28 cellular contexts compared by ENCODE assay signal in the genomic region with DNA sequence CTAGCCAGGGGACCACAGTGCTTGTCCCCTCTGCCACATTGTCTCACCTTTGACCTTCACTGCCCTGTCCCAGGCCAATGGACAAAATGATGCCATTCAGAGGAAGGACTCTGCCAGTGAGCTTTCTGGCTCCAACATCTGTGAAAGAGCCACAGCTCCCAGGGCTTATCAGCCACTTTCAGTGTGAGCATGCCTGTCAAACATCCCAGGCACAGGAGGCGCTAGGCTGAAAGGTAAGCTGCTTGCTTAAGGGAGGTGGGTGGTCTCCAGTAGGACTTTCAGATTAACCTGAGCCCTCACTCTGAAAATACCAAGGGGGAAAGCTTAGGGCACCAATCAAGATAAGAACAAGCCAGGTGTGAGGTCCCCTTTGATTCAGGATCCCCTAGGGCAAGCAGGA. TPM values are rescaled to one million over a fixed set of nuclear protein-coding genes. Genes with fewer than 3 reads are reported as not detected.
DNase-seq lines count a peak whose midpoint lies in the region; ATAC-seq, FAIRE-seq and TF ChIP-seq lines count a peak whose summit lies in the region.
"Had no signal": no experiment of that assay in that cellular context is flagged by ENCODE, and none has a peak within 500 bp of the region (broad histone marks: within the 10 kb centered on the region; RNA-seq: fewer than 3 reads in every experiment).

No MANE protein-coding gene starts in this region.

- TF ChIP-seq CTCF in H1 (IDR thresholded peaks at IDR 0.05; ENCODE audit: control extremely low read depth in 1 of 3, insufficient read depth in 1 of 3, low read depth in 1 of 3, low read length in 3 of 3) (peak in 2 of 3 experiments; percentile 20 to 25; a peak in 2 of 4 replicates), neural progenitor cell (IDR thresholded peaks at IDR 0.05) (no peak), vagina (IDR thresholded peaks at IDR 0.05) (no peak), pancreas (IDR thresholded peaks at IDR 0.05) (no peak)

- no peak overlapping the region for H3K27ac ChIP-seq in H1 (ENCODE audit: low read depth, low read length)
- H3K27ac ChIP-seq in neural progenitor cell = no peak overlapping the region
- no peak overlapping the region for H3K27ac ChIP-seq in vagina
- no peak overlapping the region for H3K27ac ChIP-seq in pancreas
- H3K27ac ChIP-seq: BLaER1, SJSA1 had no signal

- no peak overlapping the region for H4K5ac ChIP-seq in H1 (ENCODE audit: insufficient read length, low read depth, low read length)

- H4K20me1 ChIP-seq in H1 (replicated peaks in 1 of 2; ENCODE audit: control insufficient read depth in 1 of 2, insufficient read depth in 2 of 2, low read length in 2 of 2) (no peaks in the 10 kb centered on the region), neural progenitor cell (ENCODE audit: low read depth) (no peaks in the 10 kb centered on the region)
- H4K20me1 ChIP-seq: BLaER1 had no signal

- no peak overlapping the region for H2BK15ac ChIP-seq in H1 (ENCODE audit: low read length)

- CTCF ChIA-PET in activated CD8-positive, alpha-beta memory T cell treated with anti-CD3 and anti-CD28 coated beads, Interleukin-2, amount 10 ng/mL, durations not matched to agents 7 days and 5 days (lab: Charles Lee) = interaction anchor here (1.7 kb wide), 1 partner anchor 72 kb away, joined by 4 read pairs; no protein-coding TSS in a partner anchor
- CTCF ChIA-PET in H1 (lab: Charles Lee; ENCODE audit: partially characterized antibody) = interaction anchor here (0.8 to 4.3 kb wide), 5 partner anchors 15 to 1282 kb away, joined by 3 to 15 read pairs (median 3); no protein-coding TSS in a partner anchor

- H2BK12ac ChIP-seq in H1 (ENCODE audit: low read depth, low read length) = no peak overlapping the region

- no peak overlapping the region for H3K23ac ChIP-seq in H1 (ENCODE audit: insufficient read length)

- H3K9ac ChIP-seq in H1 (replicated peaks in 1 of 4; ENCODE audit: extremely low read depth in 1 of 4, low read depth in 3 of 4, low read length in 3 of 4) = no peak overlapping the region
- no peak overlapping the region for H3K9ac ChIP-seq in neural progenitor cell
- H3K9ac ChIP-seq: BLaER1 had no signal

- no peak for ATAC-seq in activated CD8-positive, alpha-beta memory T cell treated with anti-CD3 and anti-CD28 coated beads, Interleukin-2, amount 10 ng/mL, durations not matched to agents 7 days and 5 days
- ATAC-seq in pancreas = no peak
- ATAC-seq: HCT116 had no signal

- no peak overlapping the region for H3K4me3 Mint-ChIP-seq in activated CD8-positive, alpha-beta memory T cell treated with anti-CD3 and anti-CD28 coated beads, Interleukin-2, amount 10 ng/mL, durations not matched to agents 7 days and 5 days
- no peak overlapping the region for H3K4me3 Mint-ChIP-seq in neural progenitor cell
- H3K4me3 Mint-ChIP-seq: CD4-positive, CD25-positive, alpha-beta regulatory T cell had no signal

- H2AFZ ChIP-seq in H1 (ENCODE audit: low read length) (no peak overlapping the region), neural progenitor cell (replicated peaks) (no peak overlapping the region)

- H3K27me3 ChIP-seq in H1 (replicated peaks in 1 of 4; ENCODE audit: control insufficient read depth in 3 of 4, extremely low read depth in 1 of 4, insufficient read depth in 3 of 4, low read length in 3 of 4) (no peaks in the 10 kb centered on the region), neural progenitor cell (no peaks in the 10 kb centered on the region), vagina (no peaks in the 10 kb centered on the region), pancreas (no peaks in the 10 kb centered on the region)
- H3K27me3 ChIP-seq: BLaER1, SJSA1 had no signal

- no peak overlapping the region for H4K91ac ChIP-seq in H1 (replicated peaks; ENCODE audit: insufficient read length, low read length)

- H3K14ac ChIP-seq in H1 (ENCODE audit: insufficient read length) = no peak overlapping the region

- H3K4me3 ChIP-seq in H1 (ENCODE audit: extremely low read depth in 1 of 4, insufficient read depth in 2 of 4, low read depth in 3 of 4, low read length in 4 of 4) (no peak overlapping the region), neural progenitor cell (no peak overlapping the region), vagina (no peak overlapping the region), pancreas (no peak overlapping the region)
- H3K4me3 ChIP-seq: BLaER1, SJSA1 had no signal

- WGBS in H1 (ENCODE audit: extremely low coverage in 1 of 2, insufficient coverage in 1 of 2, insufficient read length in 1 of 2, insufficient replicate concordance in 2 of 2, low coverage in 1 of 2, low lambda C conversion rate in 2 of 2, missing lambda C conversion rate in 1 of 2), 2 experiments = 91% methylated on average over 1 of the region's 1 CpG; no CpG with 5 or more reads in 1 of the 2 experiments
- WGBS in pancreas, 2 donors = 83 to 90% methylated on average over 1 of the region's 1 CpG

- H4K8ac ChIP-seq in H1 (ENCODE audit: extremely low read depth, insufficient read depth, low read length) = no peak overlapping the region

- H3K9me3 ChIP-seq in H1 (ENCODE audit: insufficient read depth in 2 of 2, low read depth in 1 of 2, low read length in 1 of 2) (no peaks in the 10 kb centered on the region), neural progenitor cell (ENCODE audit: low read depth) (no peaks in the 10 kb centered on the region), vagina (no peaks in the 10 kb centered on the region), pancreas (no peaks in the 10 kb centered on the region)
- H3K9me3 ChIP-seq: BLaER1, SJSA1 had no signal

- DNase-seq in activated CD8-positive, alpha-beta memory T cell treated with anti-CD3 and anti-CD28 coated beads for 24 hours = peak; percentile 38
- no peak for DNase-seq in activated CD8-positive, alpha-beta memory T cell treated with anti-CD3 and anti-CD28 coated beads, Interleukin-2, amount 10 ng/mL, durations not matched to agents 7 days and 5 days
- DNase-seq in H1 (ENCODE audit: low read depth in 1 of 2, low spot score in 2 of 2) (no peak), neural progenitor cell (ENCODE audit: low spot score) (peak; percentile 18), vagina (ENCODE audit: extremely low spot score in 2 of 2) (peak; percentile 27 to 70), HuH-7 (ENCODE audit: low spot score) (no peak), retina (no peak), pancreas (no peak)
- DNase-seq: 8988T; ACHN; CD4-positive, CD25-positive, alpha-beta regulatory T cell; DMS53; GOT3; IMR-90; KG1; NCI-H1048; NCI-H1417; NCI-H1694; NCI-H2081; NCI-H2227 treated with DMSO at 0.1 percent for 48 hours; NCI-H526 treated with DMSO at 0.1 percent for 48 hours; Right ventricle myocardium superior; RPMI8226 had no signal

- no peak overlapping the region for H2BK20ac ChIP-seq in H1 (ENCODE audit: low read length)

- H3K9me3 Mint-ChIP-seq in activated CD8-positive, alpha-beta memory T cell treated with anti-CD3 and anti-CD28 coated beads, Interleukin-2, amount 10 ng/mL, durations not matched to agents 7 days and 5 days (ENCODE audit: low read depth) = no peaks in the 10 kb centered on the region
- H3K9me3 Mint-ChIP-seq in neural progenitor cell = peaks cover 4% of the 10 kb centered on the region

- H3K36me3 ChIP-seq in H1 (ENCODE audit: control insufficient read depth in 2 of 4, insufficient read depth in 4 of 4, low read length in 3 of 4) (no peaks in the 10 kb centered on the region), neural progenitor cell (no peaks in the 10 kb centered on the region), vagina (no peaks in the 10 kb centered on the region), pancreas (no peaks in the 10 kb centered on the region)
- H3K36me3 ChIP-seq: BLaER1, SJSA1 had no signal

- H3K27me3 Mint-ChIP-seq in activated CD8-positive, alpha-beta memory T cell treated with anti-CD3 and anti-CD28 coated beads, Interleukin-2, amount 10 ng/mL, durations not matched to agents 7 days and 5 days = no peaks in the 10 kb centered on the region
- H3K27me3 Mint-ChIP-seq in neural progenitor cell (ENCODE audit: insufficient read depth, low read depth) = peaks cover 7% of the 10 kb centered on the region
- H3K27me3 Mint-ChIP-seq: CD4-positive, CD25-positive, alpha-beta regulatory T cell had no signal

- H3K27ac Mint-ChIP-seq in activated CD8-positive, alpha-beta memory T cell treated with anti-CD3 and anti-CD28 coated beads, Interleukin-2, amount 10 ng/mL, durations not matched to agents 7 days and 5 days = no peak overlapping the region
- H3K27ac Mint-ChIP-seq in neural progenitor cell = no peak overlapping the region
- H3K27ac Mint-ChIP-seq: CD4-positive, CD25-positive, alpha-beta regulatory T cell had no signal

- no peak overlapping the region for H3K4me2 ChIP-seq in H1 (ENCODE audit: insufficient read depth in 1 of 2, low read depth in 2 of 2, low read length in 2 of 2)
- no peak overlapping the region for H3K4me2 ChIP-seq in neural progenitor cell
- H3K4me2 ChIP-seq: BLaER1 had no signal

- no peak overlapping the region for H2BK5ac ChIP-seq in H1 (ENCODE audit: low read depth, low read length)

- H3K79me2 ChIP-seq in H1 (ENCODE audit: control insufficient read depth in 1 of 2, insufficient read depth in 2 of 2, low read length in 2 of 2) = no peaks in the 10 kb centered on the region
- H3K79me2 ChIP-seq in neural progenitor cell (ENCODE audit: low read depth) = no peaks in the 10 kb centered on the region

- POLR2A ChIA-PET in H1 (lab: Charles Lee; ENCODE audit: partially characterized antibody) = no interaction called here

- H2AK5ac ChIP-seq in H1 (ENCODE audit: low read depth, low read length) = no peak overlapping the region

- no peak overlapping the region for H3K56ac ChIP-seq in H1 (replicated peaks; ENCODE audit: insufficient read length, low read depth, low read length)

- H3K4me1 ChIP-seq in H1 (replicated peaks in 1 of 4; ENCODE audit: control insufficient read depth in 3 of 4, insufficient read depth in 4 of 4, low read length in 3 of 4) (peaks cover 0 to 2% (median 0%) of the 10 kb centered on the region in 4 experiments; a peak in 3 of 7 replicates), neural progenitor cell (no peaks in the 10 kb centered on the region), vagina (no peaks in the 10 kb centered on the region), pancreas (no peaks in the 10 kb centered on the region)
- H3K4me1 ChIP-seq: BLaER1, SJSA1 had no signal

- peak in 1 of 2 experiments; percentile 13; a peak in 1 of 4 replicates for TF ChIP-seq RAD21 in H1 (IDR thresholded peaks at IDR 0.05 in 1 of 2, conservative IDR thresholded peaks at IDR 0.05 in 1 of 2; ENCODE audit: low read depth in 2 of 2, low read length in 2 of 2)

- H3K36me3 Mint-ChIP-seq in activated CD8-positive, alpha-beta memory T cell treated with anti-CD3 and anti-CD28 coated beads, Interleukin-2, amount 10 ng/mL, durations not matched to agents 7 days and 5 days = no peaks in the 10 kb centered on the region
- H3K36me3 Mint-ChIP-seq in neural progenitor cell = no peaks in the 10 kb centered on the region
- H3K36me3 Mint-ChIP-seq: CD4-positive, CD25-positive, alpha-beta regulatory T cell had no signal

- no peak overlapping the region for H2BK120ac ChIP-seq in H1 (replicated peaks; ENCODE audit: low read depth, low read length)

- H3K4ac ChIP-seq in H1 (replicated peaks; ENCODE audit: insufficient read length, low read depth, low read length) = no peak overlapping the region

- TF ChIP-seq EP300 in H1 (IDR thresholded peaks at IDR 0.05; ENCODE audit: borderline replicate concordance in 1 of 2, low read depth in 2 of 2, low read length in 2 of 2) = no peak

- no peaks in the 10 kb centered on the region for H3F3A ChIP-seq in neural progenitor cell (ENCODE audit: low read depth)

- FAIRE-seq in H1 (lab: Jason Lieb, UNC) (no peak), pancreas (lab: Jason Lieb, UNC) (no peak)
- FAIRE-seq: G401.6 had no signal

- H3K79me1 ChIP-seq in H1 (ENCODE audit: low read depth, low read length) = no peaks in the 10 kb centered on the region

- peaks cover 3% of the 10 kb centered on the region for H3K4me1 Mint-ChIP-seq in activated CD8-positive, alpha-beta memory T cell treated with anti-CD3 and anti-CD28 coated beads, Interleukin-2, amount 10 ng/mL, durations not matched to agents 7 days and 5 days
- peaks cover 13% of the 10 kb centered on the region for H3K4me1 Mint-ChIP-seq in neural progenitor cell

- H3K18ac ChIP-seq in H1 (ENCODE audit: extremely low read depth, low read length) = no peak overlapping the region

- TF ChIP-seq POLR2A in H1 (IDR thresholded peaks at IDR 0.05; ENCODE audit: control extremely low read depth in 1 of 2, low read depth in 2 of 2, low read length in 2 of 2) (no peak), vagina (IDR thresholded peaks at IDR 0.05) (no peak)

- intact Hi-C loops in vagina (cut with DNase I) (no loop called here), pancreas (cut with DNase I) (no loop called here)

- H3K23me2 ChIP-seq in H1 (ENCODE audit: low read depth, low read length) = no peaks in the 10 kb centered on the region

RNA-seq across cellular contexts. Expression of a gene that starts 59.8 kb away (rescaled TPM):
- under 1 TPM in 1 of 2 experiments, not detected in 1; 0.45 TPM for total RNA-seq in activated CD8-positive, alpha-beta memory T cell treated with anti-CD3 and anti-CD28 coated beads, Interleukin-2, amount 10 ng/mL, durations not matched to agents 7 days and 5 days
- 0.19 and 0.25 TPM in 2 replicates for total RNA-seq in H1 (2021; fragmentation: NEBNext Ultra II Directional; extraction: Animal tissue kit (Norgen Biotek cat#: 25700))
- polyA plus RNA-seq in H1 (2011; rRNA removed) (0.27 and 0.32 TPM in 2 replicates), pancreas (1 to 10 TPM; 2.0 to 4.5 TPM)
- polyA plus RNA-seq in H1 (2011; cell fraction: cytosol; rRNA removed) = 0.08 TPM
- 0.21 TPM for polyA plus RNA-seq in H1 (2011; cell fraction: nucleus; rRNA removed)
- polyA plus RNA-seq in H1 (2012, experiment 1 of 2) = 0.14 to 0.24 TPM (median 0.20 TPM) in 4 replicates
- polyA plus RNA-seq in H1 (2012, experiment 2 of 2) = 0.26 TPM
- 0.28 TPM for polyA plus RNA-seq in H1 (2013, experiment 1 of 2)
- polyA plus RNA-seq in H1 (2013, experiment 2 of 2) = 0.24 TPM
- 0.10 TPM in 1 of 2 replicates, not detected in the other for polyA minus RNA-seq in H1 (2011; rRNA and poly(A)+ RNA removed)
- not detected for polyA minus RNA-seq in H1 (2011; cell fraction: cytosol; rRNA and poly(A)+ RNA removed)
- polyA minus RNA-seq in H1 (2011; cell fraction: nucleus; rRNA and poly(A)+ RNA removed) = not detected
- total RNA-seq in neural progenitor cell (ENCODE audit: low replicate concordance) (0.28 and 1.6 TPM in 2 replicates), vagina (1.7 TPM), pancreas (10 to 100 TPM in 4 of 6 donors, 1 to 10 TPM in 2; 2.5 to 13.7 (median 12.3) TPM)
- total RNA-seq: CD4-positive, CD25-positive, alpha-beta regulatory T cell; IMR-90; NCI-H460; SJSA1 had no signal
- polyA plus RNA-seq: CD4-positive, CD25-positive, alpha-beta regulatory T cell had no signal

Comparison
In these comparisons a context has a peak if more than half of its experiments do, and no peak if none do; other contexts are left out.
1. DNase-seq: peak in activated CD8-positive, alpha-beta memory T cell treated with anti-CD3 and anti-CD28 coated beads for 24 hours (single experiment), neural progenitor cell (single experiment) and vagina (2 of 2); none in activated CD8-positive, alpha-beta memory T cell treated with anti-CD3 and anti-CD28 coated beads, Interleukin-2, amount 10 ng/mL, durations not matched to agents 7 days and 5 days (single experiment), H1 (0 of 2), HuH-7 (single experiment), retina (single experiment) and pancreas (0 of 6).
2. CTCF ChIP-seq: peak in H1 (2 of 3); none in neural progenitor cell (single experiment), vagina (0 of 3) and pancreas (0 of 4).